Comparison of ENCODE assay signal across 8 cellular contexts in genomic region chr11:108467091-108467823, GRCh38. TPM values are rescaled to one million over a fixed set of nuclear protein-coding genes. Genes with fewer than 3 reads are reported as not detected.
DNase-seq lines count a peak whose midpoint lies in the region; ATAC-seq and TF ChIP-seq lines count a peak whose summit lies in the region.

C11orf65 (minus strand) TSS chr11:108467529; CDS start chr11:108461559, 5,970 bp downstream.

- no peaks in the 10 kb centered on the region for H3K4me1 ChIP-seq in testis

- H3K4me3 ChIP-seq in testis, result peak within 1 kb of the TSS; percentile 81 to 85

- intact Hi-C loops in testis (cut with DNase I; ENCODE audit: low total_unique reads), result no loop called here

- TF ChIP-seq POLR2A in GM10847 (IDR thresholded peaks at IDR 0.05; ENCODE audit: extremely low read depth, insufficient read length) (peak; percentile 80), testis (IDR thresholded peaks at IDR 0.05) (peak; percentile 86)

- H3K4me1 Mint-ChIP-seq in activated naive CD8-positive, alpha-beta T cell treated with anti-CD3 and anti-CD28 coated beads for 36 hours, result peaks cover 2% of the 10 kb centered on the region
- H3K4me1 Mint-ChIP-seq in glutamatergic neuron (ENCODE audit: low read depth, unreplicated experiment), result no peaks in the 10 kb centered on the region

- H3K9me3 ChIP-seq in testis, result no peaks in the 10 kb centered on the region

- peak within 1 kb of the TSS; percentile 99 for H3K4me3 Mint-ChIP-seq in activated naive CD8-positive, alpha-beta T cell treated with anti-CD3 and anti-CD28 coated beads for 36 hours
- peak within 1 kb of the TSS; percentile 97 for H3K4me3 Mint-ChIP-seq in glutamatergic neuron (ENCODE audit: unreplicated experiment)

- no peak for TF ChIP-seq CTCF in glutamatergic neuron (IDR thresholded peaks at IDR 0.05; ENCODE audit: partially characterized antibody, unreplicated experiment)
- no peak for TF ChIP-seq CTCF in omental fat pad (IDR thresholded peaks at IDR 0.05)
- no peak for TF ChIP-seq CTCF in testis (IDR thresholded peaks at IDR 0.05)

- peaks cover 8% of the 10 kb centered on the region for H3K36me3 Mint-ChIP-seq in activated naive CD8-positive, alpha-beta T cell treated with anti-CD3 and anti-CD28 coated beads for 36 hours
- no peaks in the 10 kb centered on the region for H3K36me3 Mint-ChIP-seq in glutamatergic neuron (ENCODE audit: unreplicated experiment)

- peak; percentile 97 for DNase-seq in NCI-H1105 (lab: John Stamatoyannopoulos, UW)
- peak; percentile 90 for DNase-seq in SKM-1 (lab: John Stamatoyannopoulos, UW; ENCODE audit: unreplicated experiment)
- peak; percentile 94 for DNase-seq in activated naive CD8-positive, alpha-beta T cell treated with anti-CD3 and anti-CD28 coated beads for 36 hours
- DNase-seq in glutamatergic neuron, result peak; percentile 96
- peak; percentile 91 for DNase-seq in omental fat pad (ENCODE audit: low spot score)
- DNase-seq in testis, result peak; percentile 99

- no peaks in the 10 kb centered on the region for H3K36me3 ChIP-seq in testis (ENCODE audit: low read depth, missing control alignments)

- no peaks in the 10 kb centered on the region for H3K27me3 ChIP-seq in testis

- H3K27ac Mint-ChIP-seq in activated naive CD8-positive, alpha-beta T cell treated with anti-CD3 and anti-CD28 coated beads for 36 hours, result peak within 1 kb of the TSS; percentile 100
- H3K27ac Mint-ChIP-seq in glutamatergic neuron (ENCODE audit: unreplicated experiment), result peak within 1 kb of the TSS; percentile 99

- 0% methylated on average over 24 to 35 of the region's 35 CpGs for WGBS in testis, 2 donors

- peak within 1 kb of the TSS; percentile 97 to 98 for H3K27ac ChIP-seq in testis

- no peaks in the 10 kb centered on the region for H3K27me3 Mint-ChIP-seq in activated naive CD8-positive, alpha-beta T cell treated with anti-CD3 and anti-CD28 coated beads for 36 hours
- H3K27me3 Mint-ChIP-seq in glutamatergic neuron (ENCODE audit: unreplicated experiment), result peaks cover 8% of the 10 kb centered on the region

- ATAC-seq in HG02642 (IDR thresholded peaks at IDR 0.05; ENCODE audit: poor library complexity, unreplicated experiment) (peak; percentile 99), omental fat pad (ENCODE audit: low FRiP score) (peak; percentile 100)

- H3K9me3 Mint-ChIP-seq in activated naive CD8-positive, alpha-beta T cell treated with anti-CD3 and anti-CD28 coated beads for 36 hours, result no peaks in the 10 kb centered on the region
- H3K9me3 Mint-ChIP-seq in glutamatergic neuron (ENCODE audit: unreplicated experiment), result peaks cover 2% of the 10 kb centered on the region

RNA-seq across cellular contexts. Expression of gene C11orf65, which starts in this region (rescaled TPM):
- 1 to 10 TPM; 1.4 to 1.9 TPM for total RNA-seq in activated naive CD8-positive, alpha-beta T cell treated with anti-CD3 and anti-CD28 coated beads for 36 hours
- total RNA-seq in glutamatergic neuron (ENCODE audit: unreplicated experiment) (0.54 TPM), omental fat pad (under 1 TPM in 2 of 4 donors, not detected in 2; 0.28 to 0.32 TPM), testis (10 to 100 TPM; 22.1 to 48.9 TPM)
- polyA plus RNA-seq in testis (ENCODE audit: insufficient read depth, low read depth, low replicate concordance), result 69.7 TPM

Comparison
In these comparisons a context has a peak if more than half of its experiments do, and no peak if none do; other contexts are left out.
1. Peak in every context shown above with its lines: DNase-seq, ATAC-seq, H3K4me3 ChIP-seq and H3K27ac ChIP-seq.
2. RNA of gene C11orf65 (total RNA-seq): 22.1 to 48.9 TPM in testis; 1.4 to 1.9 TPM in activated naive CD8-positive, alpha-beta T cell treated with anti-CD3 and anti-CD28 coated beads for 36 hours, 0.54 TPM in glutamatergic neuron (single experiment) and 0.28 to 0.32 TPM in omental fat pad; every median in the first group is over 4 times any median in the second.
3. Peak in DNase-seq in glutamatergic neuron; RNA of the gene not detected or under 1 TPM.
4. Peak in DNase-seq and ATAC-seq in omental fat pad; RNA of the gene not detected or under 1 TPM.